ENCODE assay signal across 8 cellular contexts in the genomic region with DNA sequence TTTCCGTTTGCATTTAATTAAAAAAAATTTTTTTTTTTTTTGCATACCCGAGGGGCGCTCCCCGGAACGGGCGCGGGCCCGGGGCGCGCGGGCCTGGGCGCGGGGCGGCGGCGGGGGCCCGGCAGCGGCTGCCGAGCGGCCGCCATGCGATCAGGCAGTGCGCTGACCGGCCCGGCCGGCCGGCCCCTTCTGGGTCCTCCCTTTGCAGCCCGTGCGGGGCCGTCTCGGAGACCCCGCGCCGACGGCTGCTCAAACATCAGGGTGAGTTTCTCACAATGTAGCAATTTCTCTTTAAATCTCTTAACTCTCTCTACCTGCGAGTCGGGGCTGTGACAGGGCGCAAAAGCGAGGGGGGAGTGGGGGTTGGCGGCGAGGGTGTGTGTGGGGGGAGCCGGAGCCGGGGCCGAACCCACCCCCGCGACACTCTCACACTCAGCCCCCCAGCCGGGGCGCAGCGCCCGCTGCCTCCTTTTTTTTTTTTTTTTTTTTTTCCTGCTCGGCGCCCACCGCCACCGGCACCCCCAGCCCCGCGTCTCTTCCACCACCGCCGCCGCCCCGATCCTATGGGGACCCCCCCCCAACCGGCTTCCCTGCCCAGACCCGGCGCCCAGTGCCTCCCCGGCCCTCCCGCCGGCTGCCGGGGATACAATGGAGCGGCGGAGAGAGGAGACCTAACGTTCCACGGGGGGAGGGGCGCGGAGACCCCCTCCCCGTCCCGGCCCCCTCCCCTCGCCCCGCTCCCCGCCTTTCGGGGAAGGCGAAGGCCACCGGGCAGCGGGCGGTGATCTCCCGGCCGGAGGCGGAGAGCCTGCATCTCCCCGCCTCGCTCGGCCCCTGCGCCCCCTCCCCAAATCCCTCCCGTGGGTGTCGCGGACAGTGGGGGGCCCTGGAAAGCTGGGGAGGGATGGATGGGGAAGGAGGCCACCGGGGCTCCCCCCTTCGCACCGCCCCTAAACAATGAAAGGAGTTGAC. TPM values are rescaled to one million over a fixed set of nuclear protein-coding genes. Genes with fewer than 3 reads are reported as not detected.
DNase-seq lines count a peak whose midpoint lies in the region; ATAC-seq, FAIRE-seq and TF ChIP-seq lines count a peak whose summit lies in the region.

A gene (plus strand): TSS at position 227 of the 972 bp plus-strand sequence. CDS start 64,441 bp downstream, outside the sequence.

- in situ Hi-C loops in ACHN (cut with HindIII; ENCODE audit: low pct_ligation_motif_present, low pct_unique_long_range_greater_than_20kb, low sequenced_read_pairs): no loop called here

- H3K4me1 ChIP-seq in kidney (ENCODE audit: control insufficient read depth in 1 of 2, insufficient read depth in 1 of 2, low read depth in 1 of 2, low read length in 2 of 2): peaks cover 6 to 9% of the 10 kb centered on the region in 2 donors

- H3K27ac ChIP-seq in kidney (ENCODE audit: low read depth in 2 of 2, low read length in 2 of 2): peak within 1 kb of the TSS; percentile 94 to 97

- H3K36me3 ChIP-seq in kidney (ENCODE audit: control insufficient read depth in 1 of 2, insufficient read depth in 2 of 2, low read length in 2 of 2): no peaks in the 10 kb centered on the region

- peak within 1 kb of the TSS; percentile 90 to 93 for H3K9ac ChIP-seq in kidney (ENCODE audit: low read length in 2 of 2)

- H3K4me3 ChIP-seq in kidney (ENCODE audit: low read length in 2 of 2): peak within 1 kb of the TSS; percentile 73 to 82

- H3K9me3 ChIP-seq in kidney (ENCODE audit: control insufficient read depth in 1 of 2, low read length in 2 of 2): no peaks in the 10 kb centered on the region

- intact Hi-C loops in kidney (cut with DNase I): no loop called here

- no peak for TF ChIP-seq CTCF in kidney (IDR thresholded peaks at IDR 0.05; ENCODE audit: borderline replicate concordance, extremely low read depth, insufficient read depth)

- peak; percentile 78 for DNase-seq in ACHN
- DNase-seq in NCI-H2171 treated with DMSO at 0.1 percent for 48 hours (lab: John Stamatoyannopoulos, UW): peak; percentile 76
- DNase-seq in activated CD4-positive, alpha-beta T cell treated with anti-CD3 and anti-CD28 coated beads for 1 hour: peak; percentile 68
- peak; percentile 82 for DNase-seq in cerebellar cortex (ENCODE audit: low spot score)
- DNase-seq in kidney: peak; percentile 95
- DNase-seq in stimulated activated CD4-positive, alpha-beta T cell treated with anti-CD3 and anti-CD28 coated beads, Interleukin-12 subunit alpha, Interleukin-12 subunit beta, amount 100 ng/mL, for 48 hours (ENCODE audit: low read depth in 2 of 3, low spot score in 1 of 3): peak; percentile 62 to 77 (median 64)

- no peak for FAIRE-seq in kidney (lab: Jason Lieb, UNC)

- ATAC-seq in GM18861 (IDR thresholded peaks at IDR 0.05; ENCODE audit: unreplicated experiment) (peak; percentile 29), HG03066 (IDR thresholded peaks at IDR 0.05; ENCODE audit: low read depth, unreplicated experiment) (peak; percentile 50)

RNA-seq across cellular contexts. Expression of the gene that starts here (rescaled TPM):
- total RNA-seq in kidney: 14.7 TPM
- polyA plus RNA-seq in kidney (ENCODE audit: insufficient read depth, low read depth, low replicate concordance): 3.2 TPM

Comparison
In these comparisons a context has a peak if more than half of its experiments do, and no peak if none do; other contexts are left out.
1. Peak in every context shown above with its lines: DNase-seq, ATAC-seq, H3K4me3 ChIP-seq and H3K27ac ChIP-seq.